ENCODE assay signal across 1 cellular context in the genomic region with DNA sequence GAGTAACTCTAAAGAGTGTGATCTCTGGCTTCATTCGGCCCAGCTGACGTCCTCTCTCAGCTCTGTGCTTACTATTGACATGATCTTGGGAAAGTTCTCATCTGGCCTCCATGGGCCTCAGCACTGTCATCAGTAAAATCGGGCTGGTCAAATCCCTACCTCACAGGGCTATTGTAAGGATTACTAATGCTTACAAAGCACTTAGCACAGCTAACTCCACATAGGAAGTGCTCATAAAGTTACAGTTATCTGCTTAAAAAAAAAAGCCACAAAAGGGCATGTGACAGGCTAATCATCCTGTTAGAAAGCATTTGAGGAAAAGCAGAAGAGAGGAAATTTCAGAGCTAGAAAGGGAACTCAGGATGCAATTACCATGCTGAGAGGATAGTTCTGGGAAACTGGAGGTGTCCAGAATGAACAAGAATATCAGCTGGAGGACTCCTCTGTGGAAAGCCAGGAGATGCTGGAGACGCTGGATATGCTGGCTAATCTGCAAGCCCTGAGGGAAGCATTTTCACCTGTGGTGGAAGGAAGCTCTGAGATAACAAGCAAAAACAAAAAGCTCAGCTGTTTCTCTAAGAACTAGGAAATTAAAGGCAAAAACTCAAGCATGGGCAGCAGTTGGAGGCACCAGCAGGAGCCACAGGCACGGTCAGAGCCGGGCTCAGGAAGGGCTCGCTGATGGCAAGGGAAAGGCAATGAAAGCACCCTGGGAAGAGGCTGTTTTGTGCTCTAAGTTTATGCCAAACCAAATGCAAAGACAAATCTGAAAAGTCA.
TF ChIP-seq lines count a peak whose summit lies in the region.

No MANE protein-coding gene starts in this region.

TF ChIP-seq in IMR-90, 13 proteins besides CTCF, POLR2A, EP300 and RAD21 (continued from another document):
- TF ChIP-seq, protein P1, sequence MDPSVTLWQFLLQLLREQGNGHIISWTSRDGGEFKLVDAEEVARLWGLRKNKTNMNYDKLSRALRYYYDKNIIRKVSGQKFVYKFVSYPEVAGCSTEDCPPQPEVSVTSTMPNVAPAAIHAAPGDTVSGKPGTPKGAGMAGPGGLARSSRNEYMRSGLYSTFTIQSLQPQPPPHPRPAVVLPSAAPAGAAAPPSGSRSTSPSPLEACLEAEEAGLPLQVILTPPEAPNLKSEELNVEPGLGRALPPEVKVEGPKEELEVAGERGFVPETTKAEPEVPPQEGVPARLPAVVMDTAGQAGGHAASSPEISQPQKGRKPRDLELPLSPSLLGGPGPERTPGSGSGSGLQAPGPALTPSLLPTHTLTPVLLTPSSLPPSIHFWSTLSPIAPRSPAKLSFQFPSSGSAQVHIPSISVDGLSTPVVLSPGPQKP (IDR thresholded peaks at IDR 0.05; ENCODE audit: borderline replicate concordance, low read depth, low read length), result no peak
- no peak for TF ChIP-seq BHLHE40 (IDR thresholded peaks at IDR 0.05; ENCODE audit: low read depth, low read length)
- TF ChIP-seq MAFK (IDR thresholded peaks at IDR 0.05; ENCODE audit: low read depth, low read length), result no peak
- TF ChIP-seq MAZ (IDR thresholded peaks at IDR 0.05; ENCODE audit: borderline replicate concordance, low read depth, low read length), result no peak
- TF ChIP-seq, protein P2, sequence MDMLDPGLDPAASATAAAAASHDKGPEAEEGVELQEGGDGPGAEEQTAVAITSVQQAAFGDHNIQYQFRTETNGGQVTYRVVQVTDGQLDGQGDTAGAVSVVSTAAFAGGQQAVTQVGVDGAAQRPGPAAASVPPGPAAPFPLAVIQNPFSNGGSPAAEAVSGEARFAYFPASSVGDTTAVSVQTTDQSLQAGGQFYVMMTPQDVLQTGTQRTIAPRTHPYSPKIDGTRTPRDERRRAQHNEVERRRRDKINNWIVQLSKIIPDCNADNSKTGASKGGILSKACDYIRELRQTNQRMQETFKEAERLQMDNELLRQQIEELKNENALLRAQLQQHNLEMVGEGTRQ (IDR thresholded peaks at IDR 0.05; ENCODE audit: low read depth, low read length), result no peak
- no peak for TF ChIP-seq NFE2L2 (IDR thresholded peaks at IDR 0.05; ENCODE audit: low read depth, low read length)
- TF ChIP-seq CEBPB (IDR thresholded peaks at IDR 0.05; ENCODE audit: low read depth, low read length), result no peak
- TF ChIP-seq RFX5 (IDR thresholded peaks at IDR 0.05; ENCODE audit: low read depth, low read length), result no peak
- TF ChIP-seq FOS (IDR thresholded peaks at IDR 0.05; ENCODE audit: low read depth, low read length), result no peak
- TF ChIP-seq CHD1 (IDR thresholded peaks at IDR 0.05; ENCODE audit: low read depth, low read length), result no peak
- TF ChIP-seq RCOR1 (IDR thresholded peaks at IDR 0.05; ENCODE audit: insufficient replicate concordance, low read length), result no peak
- TF ChIP-seq MXI1 (IDR thresholded peaks at IDR 0.05; ENCODE audit: borderline replicate concordance, low read depth, low read length), result no peak
